ENCODE assay signal across 12 cellular contexts in genomic region chr15:70200511-70200991, GRCh38.
DNase-seq lines count a peak whose midpoint lies in the region; ATAC-seq and TF ChIP-seq lines count a peak whose summit lies in the region.
"Had no signal": no experiment of that assay in that cellular context is flagged by ENCODE, and none has a peak within 500 bp of the region (broad histone marks: within the 10 kb centered on the region; RNA-seq: fewer than 3 reads in every experiment).

No MANE protein-coding gene starts in this region.

- no peak overlapping the region for H2AFZ ChIP-seq in Loucy (ENCODE audit: low read length)

- H3K27me3 ChIP-seq in Loucy (ENCODE audit: insufficient read depth, low read length, poor library complexity, severe bottlenecking) (no peaks in the 10 kb centered on the region), psoas muscle (ENCODE audit: insufficient read depth in 3 of 3, low read length in 2 of 3) (no peaks in the 10 kb centered on the region), esophagus muscularis mucosa (no peaks in the 10 kb centered on the region)
- H3K27me3 ChIP-seq: adrenal gland, vagina had no signal

- peak overlapping the region; percentile 23 for H3K4me2 ChIP-seq in Loucy (ENCODE audit: low read depth, low read length, poor library complexity, severe bottlenecking)

- no peak overlapping the region for H3K9ac ChIP-seq in Loucy (ENCODE audit: low read depth, low read length, poor library complexity, severe bottlenecking)

- no peak overlapping the region for H3K4me3 ChIP-seq in Loucy (ENCODE audit: low read length, poor library complexity, severe bottlenecking)
- peak overlapping the region; percentile 9 for H3K4me3 ChIP-seq in psoas muscle
- no peak overlapping the region for H3K4me3 ChIP-seq in esophagus muscularis mucosa
- H3K4me3 ChIP-seq: adrenal gland, vagina had no signal

- no peaks in the 10 kb centered on the region for H3K9me2 ChIP-seq in Loucy (replicated peaks; ENCODE audit: low read depth, low read length)

- no peaks in the 10 kb centered on the region for H3K79me2 ChIP-seq in Loucy (ENCODE audit: insufficient read depth, low read length)

- TF ChIP-seq EP300 in esophagus muscularis mucosa (IDR thresholded peaks at IDR 0.05), result no peak

- intact Hi-C loops in psoas muscle (cut with DNase I) (loop anchor here in 1 of 2 donors (10.0 kb wide), 1 partner anchor 274 kb away; no protein-coding TSS in a partner anchor), esophagus muscularis mucosa (cut with DNase I) (no loop called here)

- no peaks in the 10 kb centered on the region for H3F3A ChIP-seq in Loucy (ENCODE audit: low read depth)

- TF ChIP-seq CTCF in Loucy (conservative IDR thresholded peaks at IDR 0.05; ENCODE audit: low read length), result no peak
- no peak for TF ChIP-seq CTCF in psoas muscle (IDR thresholded peaks at IDR 0.05)
- TF ChIP-seq CTCF in esophagus muscularis mucosa (IDR thresholded peaks at IDR 0.05), result no peak

- no peak for TF ChIP-seq POLR2A in esophagus muscularis mucosa (IDR thresholded peaks at IDR 0.05; ENCODE audit: low read depth)

- DNase-seq in NCI-H526 treated with DMSO at 0.1 percent for 48 hours (lab: John Stamatoyannopoulos, UW) (peak; percentile 49), amniotic epithelial cell (ENCODE audit: low read depth) (peak; percentile 64), psoas muscle (peak; percentile 41 to 71), substantia nigra (lab: John Stamatoyannopoulos, UW) (no peak), OCI-M2 (lab: John Stamatoyannopoulos, UW; ENCODE audit: unreplicated experiment) (no peak), esophagus muscularis mucosa (ENCODE audit: extremely low spot score) (no peak)
- no peak for DNase-seq in stimulated activated naive CD4-positive, alpha-beta T cell treated with Interleukin-2 at 50 U/mL for 16 hours (lab: John Stamatoyannopoulos, UW)
- DNase-seq: activated CD8-positive, alpha-beta memory T cell treated with anti-CD3 and anti-CD28 coated beads, Interleukin-2, amount 50 U/mL, for 4 hours; adrenal gland; CD4-positive, alpha-beta T cell had no signal

- H4K20me1 ChIP-seq in Loucy (ENCODE audit: insufficient read depth, low read length, poor library complexity, severe bottlenecking), result no peaks in the 10 kb centered on the region

- H3K27ac ChIP-seq in psoas muscle (peak overlapping the region; percentile 75), substantia nigra (ENCODE audit: low read depth, low read length, poor library complexity, severe bottlenecking) (no peak overlapping the region), esophagus muscularis mucosa (replicated peaks in 1 of 4) (peak overlapping the region in 2 of 4 donors; percentile 35 to 61)
- H3K27ac ChIP-seq: adrenal gland, vagina had no signal

- no peaks in the 10 kb centered on the region for H3K9me3 ChIP-seq in Loucy (ENCODE audit: insufficient read depth, low read depth, low read length)
- H3K9me3 ChIP-seq in psoas muscle, result no peaks in the 10 kb centered on the region
- no peaks in the 10 kb centered on the region for H3K9me3 ChIP-seq in esophagus muscularis mucosa
- H3K9me3 ChIP-seq: adrenal gland, vagina had no signal

- peak; percentile 24 to 49 (median 44) for ATAC-seq in psoas muscle

- WGBS in psoas muscle, 3 donors, result 41 to 62% (median 43%) methylated on average over 11 of the region's 11 CpGs
- WGBS in esophagus muscularis mucosa, result 43% methylated on average over 11 of the region's 11 CpGs

- H3K4me1 ChIP-seq in Loucy (ENCODE audit: insufficient read depth, low read length, poor library complexity, severe bottlenecking) (peaks cover 59% of the 10 kb centered on the region), psoas muscle (peaks cover 34% of the 10 kb centered on the region), esophagus muscularis mucosa (peaks cover 10 to 43% (median 38%) of the 10 kb centered on the region in 4 donors)

- H3K36me3 ChIP-seq in Loucy (ENCODE audit: insufficient read depth, low read length) (no peaks in the 10 kb centered on the region), psoas muscle (ENCODE audit: insufficient read depth in 1 of 2, low read depth in 1 of 2) (no peaks in the 10 kb centered on the region), esophagus muscularis mucosa (no peaks in the 10 kb centered on the region)
- H3K36me3 ChIP-seq: adrenal gland, vagina had no signal

Comparison
In these comparisons a context has a peak if more than half of its experiments do, and no peak if none do; other contexts are left out.
1. DNase-seq: peak in NCI-H526 treated with DMSO at 0.1 percent for 48 hours (single experiment), amniotic epithelial cell (single experiment) and psoas muscle (2 of 2); none in stimulated activated naive CD4-positive, alpha-beta T cell treated with Interleukin-2 at 50 U/mL for 16 hours (single experiment), substantia nigra (0 of 49), OCI-M2 (single experiment) and esophagus muscularis mucosa (single experiment).